Comparison of ENCODE assay signal across 17 cellular contexts in genomic region chr4:123114084-123114914, GRCh38.
"Had no signal": no experiment of that assay in that cellular context is flagged by ENCODE, and none has a peak within 500 bp of the region (broad histone marks: within the 10 kb centered on the region; RNA-seq: fewer than 3 reads in every experiment).

No MANE protein-coding gene starts in this region.

- H3K27ac Mint-ChIP-seq: activated CD4-positive, alpha-beta T cell treated with anti-CD3 and anti-CD28 coated beads, Interleukin-2, amount 10 ng/mL, durations not matched to agents 7 days and 5 days; activated CD8-positive, alpha-beta T cell treated with anti-CD3 and anti-CD28 coated beads for 36 hours; activated naive CD4-positive, alpha-beta T cell treated with anti-CD3 and anti-CD28 coated beads, Interleukin-2, amount 50 U/mL, for 72 hours; effector memory CD8-positive, alpha-beta T cell; naive B cell; neural progenitor cell; progenitor cell of endocrine pancreas had no signal

- H3K27me3 ChIP-seq: neural progenitor cell, tibial artery had no signal

- ATAC-seq: activated CD8-positive, alpha-beta T cell treated with anti-CD3 and anti-CD28 coated beads for 36 hours; effector memory CD8-positive, alpha-beta T cell; left colon had no signal

- H3K27me3 Mint-ChIP-seq: activated CD4-positive, alpha-beta T cell treated with anti-CD3 and anti-CD28 coated beads, Interleukin-2, amount 10 ng/mL, durations not matched to agents 7 days and 5 days; activated CD8-positive, alpha-beta T cell treated with anti-CD3 and anti-CD28 coated beads for 36 hours; central memory CD8-positive, alpha-beta T cell; effector memory CD8-positive, alpha-beta T cell; naive B cell; progenitor cell of endocrine pancreas; stimulated activated naive CD8-positive, alpha-beta T cell treated with anti-CD3 and anti-CD28 coated beads, Interleukin-15, amount 100 ng/mL, for 72 hours had no signal

- H3K4me1 ChIP-seq: neural progenitor cell had no signal

- H3K9me3 Mint-ChIP-seq: activated naive CD4-positive, alpha-beta T cell treated with anti-CD3 and anti-CD28 coated beads, Interleukin-2, amount 50 U/mL, for 72 hours; central memory CD8-positive, alpha-beta T cell; effector memory CD8-positive, alpha-beta T cell; neural progenitor cell; stimulated activated naive CD8-positive, alpha-beta T cell treated with anti-CD3 and anti-CD28 coated beads, Interleukin-15, amount 100 ng/mL, for 72 hours had no signal

- H3K4me3 Mint-ChIP-seq: activated CD4-positive, alpha-beta T cell treated with anti-CD3 and anti-CD28 coated beads, Interleukin-2, amount 10 ng/mL, durations not matched to agents 7 days and 5 days; activated CD8-positive, alpha-beta T cell treated with anti-CD3 and anti-CD28 coated beads for 36 hours; central memory CD8-positive, alpha-beta T cell; effector memory CD8-positive, alpha-beta T cell; naive B cell; neural progenitor cell; stimulated activated naive CD8-positive, alpha-beta T cell treated with anti-CD3 and anti-CD28 coated beads, Interleukin-15, amount 100 ng/mL, for 72 hours had no signal

- H3K4me3 ChIP-seq: lower lobe of right lung, neural progenitor cell, tibial artery had no signal

- DNase-seq: activated CD4-positive, alpha-beta T cell treated with anti-CD3 and anti-CD28 coated beads, Interleukin-2, amount 10 ng/mL, durations not matched to agents 7 days and 5 days; activated CD4-positive, CD25-positive, alpha-beta regulatory T cell treated with anti-CD3 and anti-CD28 coated beads, Interleukin-2, amount 50 U/mL, for 72 hours; activated CD8-positive, alpha-beta T cell treated with anti-CD3 and anti-CD28 coated beads for 36 hours; activated T-cell treated with anti-CD3 and anti-CD28 coated beads, Interleukin-2, amount 50 U/mL, for 1 hour; effector memory CD8-positive, alpha-beta T cell; left colon; lower lobe of right lung; naive B cell; retina; stimulated activated CD4-positive, alpha-beta T cell treated with anti-CD3 and anti-CD28 coated beads, Interleukin-1b, Interleukin-23, amount 100 ng/mL, for 48 hours; stimulated activated naive CD8-positive, alpha-beta T cell treated with anti-CD3 and anti-CD28 coated beads, Interleukin-15, amount 100 ng/mL, for 72 hours; tibial artery had no signal

- H3K36me3 ChIP-seq: lower lobe of right lung, neural progenitor cell, WERI-Rb-1 had no signal

- H3K27ac ChIP-seq: lower lobe of right lung, neural progenitor cell, tibial artery, WERI-Rb-1 had no signal

- H3K4me1 Mint-ChIP-seq: activated CD4-positive, alpha-beta T cell treated with anti-CD3 and anti-CD28 coated beads, Interleukin-2, amount 10 ng/mL, durations not matched to agents 7 days and 5 days; central memory CD8-positive, alpha-beta T cell; naive B cell; stimulated activated naive CD8-positive, alpha-beta T cell treated with anti-CD3 and anti-CD28 coated beads, Interleukin-15, amount 100 ng/mL, for 72 hours had no signal

- H3K9me3 ChIP-seq: lower lobe of right lung, tibial artery had no signal
